ENCODE assay signal across 1 cellular context in the genomic region with DNA sequence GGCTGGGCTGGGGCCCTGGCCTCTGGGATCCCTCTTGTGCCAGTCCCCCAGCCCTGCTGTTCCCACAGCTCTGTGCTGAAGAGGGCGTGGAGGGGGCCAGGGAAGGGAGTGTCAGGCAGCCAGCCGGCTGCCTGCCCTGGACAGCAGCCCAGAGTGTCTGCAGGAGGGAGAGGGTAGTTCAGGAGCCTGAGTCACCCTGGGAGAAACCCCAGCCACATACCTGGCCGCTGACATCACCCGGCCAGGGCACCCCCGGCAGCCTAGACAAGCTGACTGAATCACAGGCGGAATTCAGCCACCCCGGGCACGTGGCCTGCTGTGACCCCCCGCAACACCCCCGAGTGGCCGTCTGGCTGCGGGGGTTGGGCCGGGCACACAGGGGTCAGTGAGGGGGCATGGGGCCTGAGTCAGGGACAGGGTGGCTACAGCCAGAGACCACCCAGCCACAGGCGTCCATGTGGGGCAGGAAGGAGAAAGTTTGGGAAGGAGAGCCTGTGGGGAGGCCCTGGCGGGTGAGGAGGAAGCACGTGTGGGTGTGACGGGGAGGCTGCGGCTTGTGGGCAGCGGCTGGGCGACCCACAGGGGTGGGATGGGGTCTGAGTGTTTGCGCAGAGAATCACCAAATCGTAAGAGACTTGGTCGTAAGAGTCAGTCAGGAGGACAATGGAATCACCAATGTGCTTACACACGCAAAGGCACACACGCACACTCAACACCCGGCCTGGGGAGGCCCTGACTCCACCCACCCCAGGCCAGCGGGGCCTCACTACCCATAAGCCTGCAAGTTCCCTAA.
TF ChIP-seq lines count a peak whose summit lies in the region.

No MANE protein-coding gene starts in this region.

TF ChIP-seq in K562, 482 proteins besides CTCF, POLR2A, EP300 and RAD21 (continued from another document and continues in another):
- TF ChIP-seq, protein P1, sequence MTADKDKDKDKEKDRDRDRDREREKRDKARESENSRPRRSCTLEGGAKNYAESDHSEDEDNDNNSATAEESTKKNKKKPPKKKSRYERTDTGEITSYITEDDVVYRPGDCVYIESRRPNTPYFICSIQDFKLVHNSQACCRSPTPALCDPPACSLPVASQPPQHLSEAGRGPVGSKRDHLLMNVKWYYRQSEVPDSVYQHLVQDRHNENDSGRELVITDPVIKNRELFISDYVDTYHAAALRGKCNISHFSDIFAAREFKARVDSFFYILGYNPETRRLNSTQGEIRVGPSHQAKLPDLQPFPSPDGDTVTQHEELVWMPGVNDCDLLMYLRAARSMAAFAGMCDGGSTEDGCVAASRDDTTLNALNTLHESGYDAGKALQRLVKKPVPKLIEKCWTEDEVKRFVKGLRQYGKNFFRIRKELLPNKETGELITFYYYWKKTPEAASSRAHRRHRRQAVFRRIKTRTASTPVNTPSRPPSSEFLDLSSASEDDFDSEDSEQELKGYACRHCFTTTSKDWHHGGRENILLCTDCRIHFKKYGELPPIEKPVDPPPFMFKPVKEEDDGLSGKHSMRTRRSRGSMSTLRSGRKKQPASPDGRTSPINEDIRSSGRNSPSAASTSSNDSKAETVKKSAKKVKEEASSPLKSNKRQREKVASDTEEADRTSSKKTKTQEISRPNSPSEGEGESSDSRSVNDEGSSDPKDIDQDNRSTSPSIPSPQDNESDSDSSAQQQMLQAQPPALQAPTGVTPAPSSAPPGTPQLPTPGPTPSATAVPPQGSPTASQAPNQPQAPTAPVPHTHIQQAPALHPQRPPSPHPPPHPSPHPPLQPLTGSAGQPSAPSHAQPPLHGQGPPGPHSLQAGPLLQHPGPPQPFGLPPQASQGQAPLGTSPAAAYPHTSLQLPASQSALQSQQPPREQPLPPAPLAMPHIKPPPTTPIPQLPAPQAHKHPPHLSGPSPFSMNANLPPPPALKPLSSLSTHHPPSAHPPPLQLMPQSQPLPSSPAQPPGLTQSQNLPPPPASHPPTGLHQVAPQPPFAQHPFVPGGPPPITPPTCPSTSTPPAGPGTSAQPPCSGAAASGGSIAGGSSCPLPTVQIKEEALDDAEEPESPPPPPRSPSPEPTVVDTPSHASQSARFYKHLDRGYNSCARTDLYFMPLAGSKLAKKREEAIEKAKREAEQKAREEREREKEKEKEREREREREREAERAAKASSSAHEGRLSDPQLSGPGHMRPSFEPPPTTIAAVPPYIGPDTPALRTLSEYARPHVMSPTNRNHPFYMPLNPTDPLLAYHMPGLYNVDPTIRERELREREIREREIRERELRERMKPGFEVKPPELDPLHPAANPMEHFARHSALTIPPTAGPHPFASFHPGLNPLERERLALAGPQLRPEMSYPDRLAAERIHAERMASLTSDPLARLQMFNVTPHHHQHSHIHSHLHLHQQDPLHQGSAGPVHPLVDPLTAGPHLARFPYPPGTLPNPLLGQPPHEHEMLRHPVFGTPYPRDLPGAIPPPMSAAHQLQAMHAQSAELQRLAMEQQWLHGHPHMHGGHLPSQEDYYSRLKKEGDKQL (CRISPR knock-in tag; IDR thresholded peaks at IDR 0.05; ENCODE audit: borderline replicate concordance): no peak
- TF ChIP-seq ZSCAN32 (CRISPR knock-in tag; IDR thresholded peaks at IDR 0.05) (no peak), RFX1 (IDR thresholded peaks at IDR 0.05) (no peak; the same call in 1 of the 2 replicates), CBX5 (IDR thresholded peaks at IDR 0.05; ENCODE audit: borderline replicate concordance, low read depth) (no peak), U2AF2 (optimal IDR thresholded peaks at IDR 0.05; ENCODE audit: low read depth, low read length) (no peak), CAMTA2 (CRISPR knock-in tag; conservative IDR thresholded peaks at IDR 0.05) (no peak), ZNF143 (CRISPR knock-in tag; IDR thresholded peaks at IDR 0.05) (peak; percentile 57; the same call in 1 of the 2 replicates), ZNF436 (CRISPR knock-in tag; IDR thresholded peaks at IDR 0.05) (no peak), STAT5B (CRISPR knock-in tag; IDR thresholded peaks at IDR 0.05) (no peak), ZNF124 (CRISPR knock-in tag; IDR thresholded peaks at IDR 0.05) (no peak), ZNF583 (CRISPR knock-in tag; IDR thresholded peaks at IDR 0.05) (0 out of 2 replicates have a peak, but pooled peaks have one; percentile 23), ZNF644 (tag; IDR thresholded peaks at IDR 0.05; ENCODE audit: low read depth) (no peak), ZSCAN29 (IDR thresholded peaks at IDR 0.05) (no peak), WHSC1 (IDR thresholded peaks at IDR 0.05; ENCODE audit: low read length) (no peak), RBM34 (IDR thresholded peaks at IDR 0.05; ENCODE audit: borderline replicate concordance, insufficient read depth, low read length) (no peak), MAZ (CRISPR knock-in tag; conservative IDR thresholded peaks at IDR 0.05 in 1 of 2, IDR thresholded peaks at IDR 0.05 in 1 of 2) (peak; percentile 83 to 88; a peak in 3 of 4 replicates), KLF6 (CRISPR knock-in tag; IDR thresholded peaks at IDR 0.05; ENCODE audit: borderline replicate concordance) (no peak), CCAR2 (IDR thresholded peaks at IDR 0.05; ENCODE audit: low read depth, low read length) (no peak), POLR3A (IDR thresholded peaks at IDR 0.05; ENCODE audit: borderline replicate concordance, extremely low read depth, insufficient read depth, insufficient read length) (no peak), RBM39 (optimal IDR thresholded peaks at IDR 0.05; ENCODE audit: low read depth, low read length) (no peak), SMARCA5 (IDR thresholded peaks at IDR 0.05) (no peak), MIER1 (IDR thresholded peaks at IDR 0.05; ENCODE audit: low read depth) (no peak), HIVEP1 (CRISPR knock-in tag; IDR thresholded peaks at IDR 0.05) (peak; percentile 91), TCFL5 (CRISPR knock-in tag; conservative IDR thresholded peaks at IDR 0.05) (no peak), MCM3 (IDR thresholded peaks at IDR 0.05) (no peak), RBBP5 (IDR thresholded peaks at IDR 0.05; ENCODE audit: borderline replicate concordance, insufficient read depth, low read length, poor library complexity, severe bottlenecking) (no peak)
- TF ChIP-seq, protein P2, sequence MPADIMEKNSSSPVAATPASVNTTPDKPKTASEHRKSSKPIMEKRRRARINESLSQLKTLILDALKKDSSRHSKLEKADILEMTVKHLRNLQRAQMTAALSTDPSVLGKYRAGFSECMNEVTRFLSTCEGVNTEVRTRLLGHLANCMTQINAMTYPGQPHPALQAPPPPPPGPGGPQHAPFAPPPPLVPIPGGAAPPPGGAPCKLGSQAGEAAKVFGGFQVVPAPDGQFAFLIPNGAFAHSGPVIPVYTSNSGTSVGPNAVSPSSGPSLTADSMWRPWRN (IDR thresholded peaks at IDR 0.05; ENCODE audit: low read depth): no peak
- TF ChIP-seq, protein P3, sequence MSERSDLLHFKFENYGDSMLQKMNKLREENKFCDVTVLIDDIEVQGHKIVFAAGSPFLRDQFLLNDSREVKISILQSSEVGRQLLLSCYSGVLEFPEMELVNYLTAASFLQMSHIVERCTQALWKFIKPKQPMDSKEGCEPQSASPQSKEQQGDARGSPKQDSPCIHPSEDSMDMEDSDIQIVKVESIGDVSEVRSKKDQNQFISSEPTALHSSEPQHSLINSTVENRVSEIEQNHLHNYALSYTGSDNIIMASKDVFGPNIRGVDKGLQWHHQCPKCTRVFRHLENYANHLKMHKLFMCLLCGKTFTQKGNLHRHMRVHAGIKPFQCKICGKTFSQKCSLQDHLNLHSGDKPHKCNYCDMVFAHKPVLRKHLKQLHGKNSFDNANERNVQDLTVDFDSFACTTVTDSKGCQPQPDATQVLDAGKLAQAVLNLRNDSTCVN (CRISPR knock-in tag; IDR thresholded peaks at IDR 0.05): 0 out of 2 replicates have a peak, but pooled peaks have one; percentile 58
- TF ChIP-seq, protein P4, sequence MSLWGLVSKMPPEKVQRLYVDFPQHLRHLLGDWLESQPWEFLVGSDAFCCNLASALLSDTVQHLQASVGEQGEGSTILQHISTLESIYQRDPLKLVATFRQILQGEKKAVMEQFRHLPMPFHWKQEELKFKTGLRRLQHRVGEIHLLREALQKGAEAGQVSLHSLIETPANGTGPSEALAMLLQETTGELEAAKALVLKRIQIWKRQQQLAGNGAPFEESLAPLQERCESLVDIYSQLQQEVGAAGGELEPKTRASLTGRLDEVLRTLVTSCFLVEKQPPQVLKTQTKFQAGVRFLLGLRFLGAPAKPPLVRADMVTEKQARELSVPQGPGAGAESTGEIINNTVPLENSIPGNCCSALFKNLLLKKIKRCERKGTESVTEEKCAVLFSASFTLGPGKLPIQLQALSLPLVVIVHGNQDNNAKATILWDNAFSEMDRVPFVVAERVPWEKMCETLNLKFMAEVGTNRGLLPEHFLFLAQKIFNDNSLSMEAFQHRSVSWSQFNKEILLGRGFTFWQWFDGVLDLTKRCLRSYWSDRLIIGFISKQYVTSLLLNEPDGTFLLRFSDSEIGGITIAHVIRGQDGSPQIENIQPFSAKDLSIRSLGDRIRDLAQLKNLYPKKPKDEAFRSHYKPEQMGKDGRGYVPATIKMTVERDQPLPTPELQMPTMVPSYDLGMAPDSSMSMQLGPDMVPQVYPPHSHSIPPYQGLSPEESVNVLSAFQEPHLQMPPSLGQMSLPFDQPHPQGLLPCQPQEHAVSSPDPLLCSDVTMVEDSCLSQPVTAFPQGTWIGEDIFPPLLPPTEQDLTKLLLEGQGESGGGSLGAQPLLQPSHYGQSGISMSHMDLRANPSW (CRISPR knock-in tag; IDR thresholded peaks at IDR 0.05): no peak
- TF ChIP-seq, protein P5, sequence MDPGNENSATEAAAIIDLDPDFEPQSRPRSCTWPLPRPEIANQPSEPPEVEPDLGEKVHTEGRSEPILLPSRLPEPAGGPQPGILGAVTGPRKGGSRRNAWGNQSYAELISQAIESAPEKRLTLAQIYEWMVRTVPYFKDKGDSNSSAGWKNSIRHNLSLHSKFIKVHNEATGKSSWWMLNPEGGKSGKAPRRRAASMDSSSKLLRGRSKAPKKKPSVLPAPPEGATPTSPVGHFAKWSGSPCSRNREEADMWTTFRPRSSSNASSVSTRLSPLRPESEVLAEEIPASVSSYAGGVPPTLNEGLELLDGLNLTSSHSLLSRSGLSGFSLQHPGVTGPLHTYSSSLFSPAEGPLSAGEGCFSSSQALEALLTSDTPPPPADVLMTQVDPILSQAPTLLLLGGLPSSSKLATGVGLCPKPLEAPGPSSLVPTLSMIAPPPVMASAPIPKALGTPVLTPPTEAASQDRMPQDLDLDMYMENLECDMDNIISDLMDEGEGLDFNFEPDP (CRISPR knock-in tag; IDR thresholded peaks at IDR 0.05): 0 out of 2 replicates have a peak, but pooled peaks have one; percentile 51
- TF ChIP-seq, protein P6, sequence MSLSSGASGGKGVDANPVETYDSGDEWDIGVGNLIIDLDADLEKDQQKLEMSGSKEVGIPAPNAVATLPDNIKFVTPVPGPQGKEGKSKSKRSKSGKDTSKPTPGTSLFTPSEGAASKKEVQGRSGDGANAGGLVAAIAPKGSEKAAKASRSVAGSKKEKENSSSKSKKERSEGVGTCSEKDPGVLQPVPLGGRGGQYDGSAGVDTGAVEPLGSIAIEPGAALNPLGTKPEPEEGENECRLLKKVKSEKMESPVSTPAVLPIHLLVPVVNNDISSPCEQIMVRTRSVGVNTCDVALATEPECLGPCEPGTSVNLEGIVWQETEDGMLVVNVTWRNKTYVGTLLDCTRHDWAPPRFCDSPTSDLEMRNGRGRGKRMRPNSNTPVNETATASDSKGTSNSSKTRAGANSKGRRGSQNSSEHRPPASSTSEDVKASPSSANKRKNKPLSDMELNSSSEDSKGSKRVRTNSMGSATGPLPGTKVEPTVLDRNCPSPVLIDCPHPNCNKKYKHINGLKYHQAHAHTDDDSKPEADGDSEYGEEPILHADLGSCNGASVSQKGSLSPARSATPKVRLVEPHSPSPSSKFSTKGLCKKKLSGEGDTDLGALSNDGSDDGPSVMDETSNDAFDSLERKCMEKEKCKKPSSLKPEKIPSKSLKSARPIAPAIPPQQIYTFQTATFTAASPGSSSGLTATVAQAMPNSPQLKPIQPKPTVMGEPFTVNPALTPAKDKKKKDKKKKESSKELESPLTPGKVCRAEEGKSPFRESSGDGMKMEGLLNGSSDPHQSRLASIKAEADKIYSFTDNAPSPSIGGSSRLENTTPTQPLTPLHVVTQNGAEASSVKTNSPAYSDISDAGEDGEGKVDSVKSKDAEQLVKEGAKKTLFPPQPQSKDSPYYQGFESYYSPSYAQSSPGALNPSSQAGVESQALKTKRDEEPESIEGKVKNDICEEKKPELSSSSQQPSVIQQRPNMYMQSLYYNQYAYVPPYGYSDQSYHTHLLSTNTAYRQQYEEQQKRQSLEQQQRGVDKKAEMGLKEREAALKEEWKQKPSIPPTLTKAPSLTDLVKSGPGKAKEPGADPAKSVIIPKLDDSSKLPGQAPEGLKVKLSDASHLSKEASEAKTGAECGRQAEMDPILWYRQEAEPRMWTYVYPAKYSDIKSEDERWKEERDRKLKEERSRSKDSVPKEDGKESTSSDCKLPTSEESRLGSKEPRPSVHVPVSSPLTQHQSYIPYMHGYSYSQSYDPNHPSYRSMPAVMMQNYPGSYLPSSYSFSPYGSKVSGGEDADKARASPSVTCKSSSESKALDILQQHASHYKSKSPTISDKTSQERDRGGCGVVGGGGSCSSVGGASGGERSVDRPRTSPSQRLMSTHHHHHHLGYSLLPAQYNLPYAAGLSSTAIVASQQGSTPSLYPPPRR (CRISPR knock-in tag; IDR thresholded peaks at IDR 0.05; ENCODE audit: borderline replicate concordance): no peak
- TF ChIP-seq, protein P7, sequence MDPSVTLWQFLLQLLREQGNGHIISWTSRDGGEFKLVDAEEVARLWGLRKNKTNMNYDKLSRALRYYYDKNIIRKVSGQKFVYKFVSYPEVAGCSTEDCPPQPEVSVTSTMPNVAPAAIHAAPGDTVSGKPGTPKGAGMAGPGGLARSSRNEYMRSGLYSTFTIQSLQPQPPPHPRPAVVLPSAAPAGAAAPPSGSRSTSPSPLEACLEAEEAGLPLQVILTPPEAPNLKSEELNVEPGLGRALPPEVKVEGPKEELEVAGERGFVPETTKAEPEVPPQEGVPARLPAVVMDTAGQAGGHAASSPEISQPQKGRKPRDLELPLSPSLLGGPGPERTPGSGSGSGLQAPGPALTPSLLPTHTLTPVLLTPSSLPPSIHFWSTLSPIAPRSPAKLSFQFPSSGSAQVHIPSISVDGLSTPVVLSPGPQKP (CRISPR knock-in tag; IDR thresholded peaks at IDR 0.05): no peak
- TF ChIP-seq, protein P8, sequence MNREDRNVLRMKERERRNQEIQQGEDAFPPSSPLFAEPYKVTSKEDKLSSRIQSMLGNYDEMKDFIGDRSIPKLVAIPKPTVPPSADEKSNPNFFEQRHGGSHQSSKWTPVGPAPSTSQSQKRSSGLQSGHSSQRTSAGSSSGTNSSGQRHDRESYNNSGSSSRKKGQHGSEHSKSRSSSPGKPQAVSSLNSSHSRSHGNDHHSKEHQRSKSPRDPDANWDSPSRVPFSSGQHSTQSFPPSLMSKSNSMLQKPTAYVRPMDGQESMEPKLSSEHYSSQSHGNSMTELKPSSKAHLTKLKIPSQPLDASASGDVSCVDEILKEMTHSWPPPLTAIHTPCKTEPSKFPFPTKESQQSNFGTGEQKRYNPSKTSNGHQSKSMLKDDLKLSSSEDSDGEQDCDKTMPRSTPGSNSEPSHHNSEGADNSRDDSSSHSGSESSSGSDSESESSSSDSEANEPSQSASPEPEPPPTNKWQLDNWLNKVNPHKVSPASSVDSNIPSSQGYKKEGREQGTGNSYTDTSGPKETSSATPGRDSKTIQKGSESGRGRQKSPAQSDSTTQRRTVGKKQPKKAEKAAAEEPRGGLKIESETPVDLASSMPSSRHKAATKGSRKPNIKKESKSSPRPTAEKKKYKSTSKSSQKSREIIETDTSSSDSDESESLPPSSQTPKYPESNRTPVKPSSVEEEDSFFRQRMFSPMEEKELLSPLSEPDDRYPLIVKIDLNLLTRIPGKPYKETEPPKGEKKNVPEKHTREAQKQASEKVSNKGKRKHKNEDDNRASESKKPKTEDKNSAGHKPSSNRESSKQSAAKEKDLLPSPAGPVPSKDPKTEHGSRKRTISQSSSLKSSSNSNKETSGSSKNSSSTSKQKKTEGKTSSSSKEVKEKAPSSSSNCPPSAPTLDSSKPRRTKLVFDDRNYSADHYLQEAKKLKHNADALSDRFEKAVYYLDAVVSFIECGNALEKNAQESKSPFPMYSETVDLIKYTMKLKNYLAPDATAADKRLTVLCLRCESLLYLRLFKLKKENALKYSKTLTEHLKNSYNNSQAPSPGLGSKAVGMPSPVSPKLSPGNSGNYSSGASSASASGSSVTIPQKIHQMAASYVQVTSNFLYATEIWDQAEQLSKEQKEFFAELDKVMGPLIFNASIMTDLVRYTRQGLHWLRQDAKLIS (CRISPR knock-in tag; IDR thresholded peaks at IDR 0.05): 0 out of 2 replicates have a peak, but pooled peaks have one; percentile 57
